In the genomic region with DNA sequence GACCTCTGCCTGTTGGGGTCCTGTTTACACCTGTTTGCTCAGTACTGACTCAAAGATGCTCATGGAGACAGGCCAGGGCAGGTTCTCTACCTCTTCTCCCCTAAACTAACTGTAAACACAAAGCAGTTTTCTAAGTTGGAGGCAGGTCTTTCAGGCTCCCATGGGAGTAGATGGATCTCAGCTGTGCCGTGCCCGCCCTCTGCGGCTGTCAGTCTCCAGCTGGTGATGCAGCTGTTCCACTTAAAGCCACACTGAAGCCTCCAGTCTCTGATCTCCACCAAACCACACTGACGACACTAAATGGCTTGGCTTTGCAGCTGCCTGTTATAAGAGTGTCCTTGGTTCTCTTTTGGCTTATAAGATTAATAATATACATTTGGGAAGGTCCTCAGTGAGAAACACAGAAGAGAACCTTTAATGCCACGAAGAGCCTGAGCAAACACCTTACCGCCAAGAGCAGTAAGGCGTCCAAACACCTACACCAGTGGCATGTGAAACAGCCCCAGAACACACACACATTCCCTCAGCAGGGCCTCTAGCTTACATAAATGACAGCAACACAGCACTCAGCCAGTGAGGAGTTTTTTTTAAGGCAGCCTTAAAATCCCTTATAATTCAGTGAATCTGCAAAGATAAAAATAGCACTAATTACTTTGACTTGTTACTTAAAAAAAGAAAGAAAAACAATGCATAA, we compare ENCODE assay signal across 8 cellular contexts.
DNase-seq lines count a peak whose midpoint lies in the region; ATAC-seq and TF ChIP-seq lines count a peak whose summit lies in the region.
"Had no signal": no experiment of that assay in that cellular context is flagged by ENCODE, and none has a peak within 500 bp of the region (broad histone marks: within the 10 kb centered on the region; RNA-seq: fewer than 3 reads in every experiment).

No MANE protein-coding gene starts in this region.

- no peaks in the 10 kb centered on the region for H3K4me1 Mint-ChIP-seq in Caco-2 (ENCODE audit: low read depth, unreplicated experiment)

- H3K27me3 ChIP-seq in IMR-90 (ENCODE audit: control insufficient read depth, insufficient read depth, low read length) (no peaks in the 10 kb centered on the region), colonic mucosa (no peaks in the 10 kb centered on the region), Caco-2 (replicated peaks; ENCODE audit: control insufficient read depth, insufficient read depth, low read length) (no peaks in the 10 kb centered on the region), hepatocyte (no peaks in the 10 kb centered on the region), testis (no peaks in the 10 kb centered on the region)

- H3K23ac ChIP-seq in IMR-90 (ENCODE audit: low read depth, low read length): no peak overlapping the region

- peak; percentile 21 for DNase-seq in IMR-90
- peak; percentile 19 for DNase-seq in colonic mucosa
- no peak for DNase-seq in Caco-2
- no peak for DNase-seq in hepatocyte (ENCODE audit: low spot score)
- no peak for DNase-seq in testis

- H4K5ac ChIP-seq in IMR-90 (ENCODE audit: low read depth, low read length): no peak overlapping the region

- dilution Hi-C loops in IMR-90 (cut with HindIII; ENCODE audit: low sequenced_read_pairs, unreplicated experiment): no loop called here

- H3K27me3 Mint-ChIP-seq in Caco-2 (ENCODE audit: insufficient read depth, unreplicated experiment): no peaks in the 10 kb centered on the region

- peak; percentile 59 for ATAC-seq in GM18520 (IDR thresholded peaks at IDR 0.05; ENCODE audit: unreplicated experiment)
- peak; percentile 77 for ATAC-seq in GM21529 (IDR thresholded peaks at IDR 0.05; ENCODE audit: unreplicated experiment)
- no peak for ATAC-seq in IMR-90 (ENCODE audit: low read depth)

- no peak overlapping the region; a peak in 1 of 4 replicates for H4K8ac ChIP-seq in IMR-90 (ENCODE audit: low read depth in 2 of 2, low read length in 2 of 2)

- no peak overlapping the region for H3K4ac ChIP-seq in IMR-90 (ENCODE audit: low read depth, low read length)

- POLR2A ChIA-PET in IMR-90 (lab: Charles Lee; ENCODE audit: unreplicated experiment) (no interaction called here), Caco-2 (lab: Charles Lee) (no interaction called here)

- H2AK9ac ChIP-seq in IMR-90 (replicated peaks; ENCODE audit: low read depth, low read length, poor library complexity): no peak overlapping the region

- no peak overlapping the region for H2BK15ac ChIP-seq in IMR-90 (ENCODE audit: low read depth, low read length)

- in situ Hi-C loops in IMR-90 (cut with MboI; ENCODE audit: low sequenced_read_pairs): no loop called here

- 0 out of 4 replicates have a peak, but pooled peaks cover 0 to 2% of the 10 kb centered on the region in 2 experiments for H3K79me1 ChIP-seq in IMR-90 (ENCODE audit: low read depth in 1 of 2, low read length in 2 of 2)

- no CpG with 5 or more reads among the region's 7 CpGs for WGBS in IMR-90 (ENCODE audit: extremely low coverage in 2 of 2, insufficient read length in 1 of 2), 2 experiments
- WGBS in hepatocyte (ENCODE audit: low lambda C conversion rate, missing lambda C conversion rate): 75% methylated on average over 7 of the region's 7 CpGs
- WGBS in testis, 2 donors: 77 to 83% methylated on average over 7 of the region's 7 CpGs

- no peak overlapping the region for H2AK5ac ChIP-seq in IMR-90 (ENCODE audit: low read depth, low read length)

- H3K14ac ChIP-seq in IMR-90 (replicated peaks; ENCODE audit: low read depth, low read length): no peak overlapping the region

- no peak overlapping the region for H4K91ac ChIP-seq in IMR-90 (ENCODE audit: insufficient read depth, low read depth, low read length)

- H3K27ac Mint-ChIP-seq in Caco-2 (ENCODE audit: unreplicated experiment): no peak overlapping the region

- H4K20me1 ChIP-seq in IMR-90 (ENCODE audit: insufficient read depth, low read length) (no peaks in the 10 kb centered on the region), hepatocyte (ENCODE audit: insufficient read depth, poor library complexity, severe bottlenecking) (no peaks in the 10 kb centered on the region)

- H3K9me3 ChIP-seq in IMR-90 (ENCODE audit: control insufficient read depth, insufficient read depth, low read length) (no peaks in the 10 kb centered on the region), colonic mucosa (no peaks in the 10 kb centered on the region), Caco-2 (no peaks in the 10 kb centered on the region), hepatocyte (ENCODE audit: low read depth) (no peaks in the 10 kb centered on the region), testis (no peaks in the 10 kb centered on the region)

- H2BK120ac ChIP-seq in IMR-90 (ENCODE audit: low read depth, low read length): no peak overlapping the region

- no peaks in the 10 kb centered on the region for H3K9me2 ChIP-seq in hepatocyte (replicated peaks; ENCODE audit: insufficient read depth)

- H3K9ac ChIP-seq in IMR-90 (ENCODE audit: low read depth, low read length) (no peak overlapping the region), colonic mucosa (ENCODE audit: low read depth in 2 of 2, low read length in 2 of 2) (no peak overlapping the region)

- no peak overlapping the region for H3K4me3 Mint-ChIP-seq in Caco-2 (ENCODE audit: unreplicated experiment)

- TF ChIP-seq POLR2A in IMR-90 (IDR thresholded peaks at IDR 0.05; ENCODE audit: low read depth, low read length) (no peak), testis (IDR thresholded peaks at IDR 0.05) (no peak)

- no peak overlapping the region for H2BK20ac ChIP-seq in IMR-90 (ENCODE audit: low read depth, low read length)

- BruUV-seq in IMR-90 (replicated peaks; lab: Mats Ljungman, UMichigan) (no TSS peak), Caco-2 (replicated peaks; lab: Mats Ljungman, UMichigan) (no TSS peak)

- H3K79me2 ChIP-seq in hepatocyte: no peaks in the 10 kb centered on the region

- intact Hi-C loops in IMR-90 (cut with micrococcal nuclease) (no loop called here), colonic mucosa (cut with DNase I) (no loop called here), Caco-2 (cut with micrococcal nuclease; ENCODE audit: unreplicated experiment) (no loop called here), testis (cut with DNase I; ENCODE audit: low total_unique reads) (no loop called here)

- no peak overlapping the region for H2BK5ac ChIP-seq in IMR-90 (ENCODE audit: low read depth, low read length, poor library complexity, severe bottlenecking)

- H3K18ac ChIP-seq in IMR-90 (ENCODE audit: low read depth, low read length): no peak overlapping the region

- H3K36me3 Mint-ChIP-seq in Caco-2 (ENCODE audit: insufficient read depth, unreplicated experiment): peaks cover 6% of the 10 kb centered on the region

- no peak for TF ChIP-seq CTCF in IMR-90 (conservative IDR thresholded peaks at IDR 0.05; ENCODE audit: low read depth, low read length)
- TF ChIP-seq CTCF in colonic mucosa (IDR thresholded peaks at IDR 0.05): no peak
- TF ChIP-seq CTCF in Caco-2 (IDR thresholded peaks at IDR 0.05; ENCODE audit: insufficient read depth in 1 of 2, low read depth in 1 of 2, low read length in 1 of 2, severe bottlenecking in 1 of 2, unreplicated experiment in 1 of 2): no peak
- no peak for TF ChIP-seq CTCF in hepatocyte (IDR thresholded peaks at IDR 0.05; ENCODE audit: poor library complexity)
- TF ChIP-seq CTCF in testis (IDR thresholded peaks at IDR 0.05): no peak

- no peak overlapping the region for H3K4me3 ChIP-seq in IMR-90 (ENCODE audit: insufficient read depth, low read depth, low read length)
- no peak overlapping the region for H3K4me3 ChIP-seq in colonic mucosa
- no peak overlapping the region for H3K4me3 ChIP-seq in Caco-2 (ENCODE audit: low read depth, low read length)
- no peak overlapping the region for H3K4me3 ChIP-seq in hepatocyte
- H3K4me3 ChIP-seq in testis: no peak overlapping the region
- H3K4me3 ChIP-seq: skin epidermis had no signal

- H3K4me2 ChIP-seq in IMR-90 (ENCODE audit: low read depth, low read length): no peak overlapping the region
- H3K4me2 ChIP-seq in hepatocyte: no peak overlapping the region

- no peak for TF ChIP-seq RAD21 in IMR-90 (IDR thresholded peaks at IDR 0.05; ENCODE audit: low read length)

- no peak overlapping the region for H3K56ac ChIP-seq in IMR-90 (ENCODE audit: extremely low read depth, insufficient read depth, low read length)

- H3K4me1 ChIP-seq in IMR-90 (ENCODE audit: control insufficient read depth, insufficient read depth, low read length) (no peaks in the 10 kb centered on the region), colonic mucosa (no peaks in the 10 kb centered on the region), Caco-2 (no peaks in the 10 kb centered on the region), hepatocyte (ENCODE audit: insufficient read depth) (no peaks in the 10 kb centered on the region), testis (no peaks in the 10 kb centered on the region)

- H3K9me3 Mint-ChIP-seq in Caco-2 (ENCODE audit: unreplicated experiment): no peaks in the 10 kb centered on the region

- H3K36me3 ChIP-seq in IMR-90 (ENCODE audit: control insufficient read depth, insufficient read depth, low read length): peaks cover 1% of the 10 kb centered on the region; the same call in 1 of the 2 replicates
- no peaks in the 10 kb centered on the region for H3K36me3 ChIP-seq in colonic mucosa
- no peaks in the 10 kb centered on the region; the same call in 1 of the 2 replicates for H3K36me3 ChIP-seq in Caco-2 (ENCODE audit: control insufficient read depth, insufficient read depth, low read length)
- no peaks in the 10 kb centered on the region for H3K36me3 ChIP-seq in hepatocyte (replicated peaks; ENCODE audit: insufficient read depth, low read depth)
- no peaks in the 10 kb centered on the region for H3K36me3 ChIP-seq in testis (ENCODE audit: low read depth, missing control alignments)

- CTCF ChIA-PET in IMR-90 (lab: Yijun Ruan, JAX): interaction anchor here (0.5 to 2.1 kb wide), 3 partner anchors 9 to 35 kb away, joined by 3 to 5 read pairs (median 3); no protein-coding TSS in a partner anchor
- CTCF ChIA-PET in Caco-2 (lab: Charles Lee): no interaction called here

- H2AFZ ChIP-seq in IMR-90 (replicated peaks; ENCODE audit: low read length, poor library complexity) (no peak overlapping the region), hepatocyte (no peak overlapping the region)

- H3K9me1 ChIP-seq in IMR-90 (ENCODE audit: insufficient read depth, low read length): no peaks in the 10 kb centered on the region

- H3K27ac ChIP-seq in IMR-90 (ENCODE audit: insufficient read depth, low read length) (no peak overlapping the region), colonic mucosa (no peak overlapping the region), hepatocyte (no peak overlapping the region), testis (no peak overlapping the region)
- H3K27ac ChIP-seq: skin epidermis had no signal

TF ChIP-seq in IMR-90, 13 proteins besides CTCF, POLR2A, EP300 and RAD21:
- TF ChIP-seq BHLHE40 (IDR thresholded peaks at IDR 0.05; ENCODE audit: low read depth, low read length): no peak
- no peak for TF ChIP-seq NFE2L2 (IDR thresholded peaks at IDR 0.05; ENCODE audit: low read depth, low read length)
- TF ChIP-seq MAZ (IDR thresholded peaks at IDR 0.05; ENCODE audit: borderline replicate concordance, low read depth, low read length): no peak
- no peak for TF ChIP-seq MAFK (IDR thresholded peaks at IDR 0.05; ENCODE audit: low read depth, low read length)
- TF ChIP-seq RCOR1 (IDR thresholded peaks at IDR 0.05; ENCODE audit: insufficient replicate concordance, low read length): no peak
- TF ChIP-seq SMC3 (IDR thresholded peaks at IDR 0.05; ENCODE audit: low read depth, low read length): no peak
- no peak for TF ChIP-seq RFX5 (IDR thresholded peaks at IDR 0.05; ENCODE audit: low read depth, low read length)

Comparison
In these comparisons a context has a peak if more than half of its experiments do, and no peak if none do; other contexts are left out.
1. DNase-seq: peak in IMR-90 (single experiment) and colonic mucosa (single experiment); none in Caco-2 (0 of 2), hepatocyte (single experiment) and testis (single experiment).